18 cellular contexts compared by ENCODE assay signal in the genomic region with DNA sequence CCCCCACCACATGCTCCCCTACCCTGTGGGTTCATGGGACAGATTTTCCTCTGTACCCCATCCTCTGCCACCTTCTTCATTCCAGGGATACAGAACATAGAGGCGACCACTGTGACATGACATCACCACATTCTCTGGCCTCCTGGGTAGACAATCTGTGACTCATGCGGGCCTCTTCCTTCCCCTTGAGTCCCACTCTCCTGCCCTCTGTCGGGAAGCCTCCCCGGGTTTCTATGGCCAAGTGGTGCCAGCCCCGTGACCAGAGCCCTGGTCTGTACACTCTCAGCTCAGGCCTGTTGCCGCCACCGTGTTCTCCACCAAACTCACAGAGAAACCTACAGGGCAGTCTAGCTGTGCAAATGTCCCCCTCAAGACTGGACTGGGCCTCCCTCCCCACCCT. TPM values are rescaled to one million over a fixed set of nuclear protein-coding genes. Genes with fewer than 3 reads are reported as not detected.
DNase-seq lines count a peak whose midpoint lies in the region; FAIRE-seq and TF ChIP-seq lines count a peak whose summit lies in the region.
"Had no signal": no experiment of that assay in that cellular context is flagged by ENCODE, and none has a peak within 500 bp of the region (broad histone marks: within the 10 kb centered on the region; RNA-seq: fewer than 3 reads in every experiment).

No MANE protein-coding gene starts in this region.

- TF ChIP-seq CTCF in A673 (conservative IDR thresholded peaks at IDR 0.05; ENCODE audit: low read depth, low read length) (no peak), dorsolateral prefrontal cortex (IDR thresholded peaks at IDR 0.05 in 54 of 56, conservative IDR thresholded peaks at IDR 0.05 in 2 of 56; ENCODE audit: low read depth in 1 of 56, partially characterized antibody in 56 of 56) (peak in 2 of 56 donors; percentile 24 to 27), neural crest cell (conservative IDR thresholded peaks at IDR 0.05) (no peak), D721Med (IDR thresholded peaks at IDR 0.05; ENCODE audit: insufficient read depth, missing control alignments) (no peak)

- no TSS peak for BruUV-seq in A673 (replicated peaks; lab: Mats Ljungman, UMichigan)

- H3K4me3 ChIP-seq in A673 (ENCODE audit: low read depth, low read length, poor library complexity, severe bottlenecking) (no peak overlapping the region), dorsolateral prefrontal cortex (peak overlapping the region in 3 of 59 donors; percentile 12 to 23 (median 19))
- H3K4me3 ChIP-seq: ascending aorta, GM23338, neural progenitor cell, skin epidermis had no signal

- H3K4me1 ChIP-seq in A673 (ENCODE audit: insufficient read depth, low read length, poor library complexity, severe bottlenecking): peaks cover 5% of the 10 kb centered on the region
- H3K4me1 ChIP-seq: ascending aorta had no signal

- intact Hi-C loops in A673 (cut with micrococcal nuclease; ENCODE audit: unreplicated experiment): no loop called here
- intact Hi-C loops in dorsolateral prefrontal cortex (cut with DNase I): loop anchor here (5.0 to 10.0 kb wide), 3 partner anchors 84 to 197 kb away; no protein-coding TSS in a partner anchor

- H3K27ac ChIP-seq in A673 (ENCODE audit: low read depth, low read length, poor library complexity, severe bottlenecking) (no peak overlapping the region), dorsolateral prefrontal cortex (peak overlapping the region; percentile 7 to 100 (median 97))
- H3K27ac ChIP-seq: ascending aorta, neural progenitor cell had no signal

- H3K36me3 ChIP-seq in A673 (ENCODE audit: insufficient read depth, low read length, poor library complexity, severe bottlenecking): no peaks in the 10 kb centered on the region
- H3K36me3 ChIP-seq: ascending aorta, neural progenitor cell had no signal

- H3K9me3 ChIP-seq in A673 (ENCODE audit: low read depth, low read length, poor library complexity, severe bottlenecking): no peaks in the 10 kb centered on the region
- H3K9me3 ChIP-seq: ascending aorta had no signal

- CTCF ChIA-PET in A673 (lab: Charles Lee): no interaction called here

- H3K36me3 Mint-ChIP-seq in neural crest cell (ENCODE audit: low read depth): peaks cover 4% of the 10 kb centered on the region

- H3K4me3 Mint-ChIP-seq in neural crest cell: no peak overlapping the region
- H3K4me3 Mint-ChIP-seq: activated CD4-positive, alpha-beta T cell treated with anti-CD3 and anti-CD28 coated beads, Interleukin-2, amount 10 ng/mL, durations not matched to agents 24 days and 14 days; GM23338; neural progenitor cell had no signal

- H3K27me3 ChIP-seq in A673 (replicated peaks; ENCODE audit: insufficient read depth, low read depth, low read length, poor library complexity) (no peaks in the 10 kb centered on the region), dorsolateral prefrontal cortex (no peaks in the 10 kb centered on the region)
- H3K27me3 ChIP-seq: ascending aorta, neural progenitor cell had no signal

- POLR2A ChIA-PET in A673 (lab: Charles Lee; ENCODE audit: low non-redundant PET): no interaction called here

- peaks cover 36% of the 10 kb centered on the region for H3K4me1 Mint-ChIP-seq in neural crest cell

- no peaks in the 10 kb centered on the region for H3K27me3 Mint-ChIP-seq in neural crest cell (ENCODE audit: low read depth)

- peak overlapping the region; percentile 83 for H3K27ac Mint-ChIP-seq in neural crest cell (ENCODE audit: unreplicated experiment)
- H3K27ac Mint-ChIP-seq: activated CD4-positive, alpha-beta T cell treated with anti-CD3 and anti-CD28 coated beads, Interleukin-2, amount 10 ng/mL, durations not matched to agents 24 days and 14 days; GM23338; neural progenitor cell had no signal

- DNase-seq in A673 (ENCODE audit: low spot score): peak; percentile 46
- peak; percentile 41 for DNase-seq in HTR-8/SVneo (ENCODE audit: insufficient read length, low spot score)
- no peak for DNase-seq in dorsolateral prefrontal cortex
- DNase-seq in neural crest cell (ENCODE audit: low read depth, low spot score): no peak
- no peak for DNase-seq in SHP77 treated with DMSO at 0.1 percent for 48 hours (lab: John Stamatoyannopoulos, UW)
- no peak for DNase-seq in activated naive CD4-positive, alpha-beta T cell treated with Interleukin-2 at 50 U/mL for 16 hours
- no peak for DNase-seq in NCI-H748 (lab: John Stamatoyannopoulos, UW; ENCODE audit: unreplicated experiment)
- no peak for DNase-seq in D721Med (ENCODE audit: insufficient read length, low spot score)
- DNase-seq: activated CD4-positive, alpha-beta T cell treated with anti-CD3 and anti-CD28 coated beads, Interleukin-2, amount 10 ng/mL, durations not matched to agents 24 days and 14 days; effector CD8-positive, alpha-beta T cell; glutamatergic neuron; kidney; MM.1S; OCI-M1 had no signal

- H3K9me3 Mint-ChIP-seq in neural crest cell: peaks cover 2% of the 10 kb centered on the region
- H3K9me3 Mint-ChIP-seq: activated CD4-positive, alpha-beta T cell treated with anti-CD3 and anti-CD28 coated beads, Interleukin-2, amount 10 ng/mL, durations not matched to agents 24 days and 14 days had no signal

- no peak for FAIRE-seq in HTR-8/SVneo (lab: Jason Lieb, UNC)
- no peak for FAIRE-seq in D721Med (lab: Jason Lieb, UNC)
- FAIRE-seq: kidney had no signal

RNA-seq across cellular contexts. Expression of a gene that starts 8.0 kb away (rescaled TPM):
- total RNA-seq in A673 (2021) (8.6 and 12.2 TPM in 2 replicates), dorsolateral prefrontal cortex (100 to 1,000 TPM in 37 of 120 experiments, 10 to 100 TPM in 83; 22.3 to 262 (median 78.6) TPM), neural crest cell (7.7 and 8.9 TPM in 2 replicates)

Comparison
In these comparisons a context has a peak if more than half of its experiments do, and no peak if none do; other contexts are left out.
1. DNase-seq: peak in A673 (single experiment) and HTR-8/SVneo (single experiment); none in dorsolateral prefrontal cortex (0 of 10), neural crest cell (single experiment), SHP77 treated with DMSO at 0.1 percent for 48 hours (single experiment), activated naive CD4-positive, alpha-beta T cell treated with Interleukin-2 at 50 U/mL for 16 hours (single experiment), NCI-H748 (single experiment) and D721Med (single experiment).